1 cellular context compared by ENCODE assay signal in genomic region chr4:78693777-78694456, GRCh38.
TF ChIP-seq lines count a peak whose summit lies in the region.

No MANE protein-coding gene starts in this region.

TF ChIP-seq in K562, 482 proteins besides CTCF, POLR2A, EP300 and RAD21 (continued from another document and continues in another):
- no peak for TF ChIP-seq MEF2A (IDR thresholded peaks at IDR 0.05; ENCODE audit: control insufficient read depth, low read depth, low read length)
- peak; percentile 54; the same call in 1 of the 2 replicates for TF ChIP-seq PKNOX1 (IDR thresholded peaks at IDR 0.05)
- no peak for TF ChIP-seq ATF1 (CRISPR knock-in tag; IDR thresholded peaks at IDR 0.05)
- peak; percentile 37; the same call in 1 of the 2 replicates for TF ChIP-seq ATF1 (tag; IDR thresholded peaks at IDR 0.05)
- TF ChIP-seq HNRNPL (IDR thresholded peaks at IDR 0.05; ENCODE audit: low read depth, low read length), result no peak
- TF ChIP-seq CHD7 (IDR thresholded peaks at IDR 0.05; ENCODE audit: low read depth, low read length), result no peak
- peak; percentile 72; the same call in 1 of the 2 replicates for TF ChIP-seq DIDO1 (tag; IDR thresholded peaks at IDR 0.05; ENCODE audit: low read depth)
- no peak for TF ChIP-seq ZNF316 (IDR thresholded peaks at IDR 0.05)
- peak; percentile 81 for TF ChIP-seq MXD1 (CRISPR knock-in tag; IDR thresholded peaks at IDR 0.05; ENCODE audit: borderline replicate concordance, poor library complexity, severe bottlenecking)
- TF ChIP-seq SMAD2 (IDR thresholded peaks at IDR 0.05; ENCODE audit: low read depth, low read length), result no peak
- TF ChIP-seq ZNF253 (CRISPR knock-in tag; conservative IDR thresholded peaks at IDR 0.05), result no peak
- no peak for TF ChIP-seq SETDB1 (IDR thresholded peaks at IDR 0.05; ENCODE audit: low read length)
- no peak for TF ChIP-seq POLR2AphosphoS2 (IDR thresholded peaks at IDR 0.05; ENCODE audit: low read length)
- TF ChIP-seq MCM3 (IDR thresholded peaks at IDR 0.05), result no peak
- peak; percentile 85; the same call in 1 of the 2 replicates for TF ChIP-seq HBP1 (CRISPR knock-in tag; IDR thresholded peaks at IDR 0.05)
- TF ChIP-seq FOXJ3 (CRISPR knock-in tag; IDR thresholded peaks at IDR 0.05), result no peak
- no peak for TF ChIP-seq NUFIP1 (IDR thresholded peaks at IDR 0.05; ENCODE audit: partially characterized antibody)
- TF ChIP-seq ZBTB43 (CRISPR knock-in tag; IDR thresholded peaks at IDR 0.05), result no peak
- TF ChIP-seq GABPB1 (CRISPR knock-in tag; IDR thresholded peaks at IDR 0.05), result no peak
- TF ChIP-seq CREB1 (IDR thresholded peaks at IDR 0.05), result no peak
- TF ChIP-seq CREB1 (CRISPR knock-in tag; IDR thresholded peaks at IDR 0.05), result no peak
- TF ChIP-seq FOS (IDR thresholded peaks at IDR 0.05; ENCODE audit: extremely low read depth, insufficient read length), result no peak
- TF ChIP-seq ZBTB1 (CRISPR knock-in tag; IDR thresholded peaks at IDR 0.05; ENCODE audit: borderline replicate concordance, low read depth), result no peak
- peak; percentile 63 for TF ChIP-seq ZNF507 (tag; conservative IDR thresholded peaks at IDR 0.05)
- TF ChIP-seq SAFB2 (IDR thresholded peaks at IDR 0.05; ENCODE audit: borderline replicate concordance, low read depth, low read length, severe bottlenecking), result no peak
- peak; percentile 50 for TF ChIP-seq CCNT2 (IDR thresholded peaks at IDR 0.05; ENCODE audit: borderline replicate concordance, extremely low read depth, insufficient read length, low read depth, low read length)
- TF ChIP-seq RUNX1 (IDR thresholded peaks at IDR 0.05; ENCODE audit: low read depth), result no peak
- no peak for TF ChIP-seq FOXK2 (conservative IDR thresholded peaks at IDR 0.05 in 1 of 2, IDR thresholded peaks at IDR 0.05 in 1 of 2; ENCODE audit: low read depth in 2 of 2)
- peak; percentile 35; the same call in 1 of the 2 replicates for TF ChIP-seq MTA2 (IDR thresholded peaks at IDR 0.05; ENCODE audit: low read depth)
- TF ChIP-seq KDM2B (CRISPR knock-in tag; IDR thresholded peaks at IDR 0.05), result peak; percentile 90
- peak; percentile 87 for TF ChIP-seq ZKSCAN3 (CRISPR knock-in tag; IDR thresholded peaks at IDR 0.05)
- TF ChIP-seq RREB1 (CRISPR knock-in tag; IDR thresholded peaks at IDR 0.05), result peak; percentile 99
- no peak for TF ChIP-seq RBM25 (IDR thresholded peaks at IDR 0.05; ENCODE audit: low read depth, low read length, severe bottlenecking)
- TF ChIP-seq CHD2 (IDR thresholded peaks at IDR 0.05; ENCODE audit: low read depth, low read length), result no peak
- TF ChIP-seq TBP (optimal IDR thresholded peaks at IDR 0.05; ENCODE audit: low read depth, low read length), result no peak
- peak; percentile 96 for TF ChIP-seq ZNF197 (CRISPR knock-in tag; IDR thresholded peaks at IDR 0.05; ENCODE audit: low read depth)
- peak; percentile 85 for TF ChIP-seq MEIS2 (IDR thresholded peaks at IDR 0.05; ENCODE audit: partially characterized antibody)
- TF ChIP-seq JUND (IDR thresholded peaks at IDR 0.05; ENCODE audit: borderline replicate concordance, low read depth, low read length), result peak; percentile 47; the same call in 1 of the 2 replicates
- peak; percentile 67; the same call in 2 of the 3 replicates for TF ChIP-seq JUND (tag; IDR thresholded peaks at IDR 0.05; ENCODE audit: borderline replicate concordance, low read depth, low read length)
- no peak for TF ChIP-seq ZNF280A (IDR thresholded peaks at IDR 0.05; ENCODE audit: low read depth, partially characterized antibody)
